In genomic region chr4:13543648-13544555, GRCh38 we compare ENCODE assay signal across 8 cellular contexts. TPM values are rescaled to one million over a fixed set of nuclear protein-coding genes. Genes with fewer than 3 reads are reported as not detected.
DNase-seq lines count a peak whose midpoint lies in the region; ATAC-seq and TF ChIP-seq lines count a peak whose summit lies in the region.

TSS of gene NKX3-2 (minus strand) at chr4:13544508. CDS start at chr4:13544414, 94 bp downstream.

- H3K27me3 Mint-ChIP-seq in stimulated activated naive CD8-positive, alpha-beta T cell treated with anti-CD3 and anti-CD28 coated beads, Interleukin-15, Interleukin-2, amounts not matched to agents 100 ng/mL and 50 ng/mL, for 24 hours = peaks cover 74% of the 10 kb centered on the region
- peaks cover 71% of the 10 kb centered on the region for H3K27me3 Mint-ChIP-seq in T-helper 17 cell

- H3K36me3 ChIP-seq in ovary = no peaks in the 10 kb centered on the region

- H3K27ac ChIP-seq in foreskin keratinocyte (no peak within 1 kb of the TSS), ovary (no peak within 1 kb of the TSS)

- H3K9me3 ChIP-seq in T-helper 17 cell (ENCODE audit: control insufficient read depth, low read length, poor library complexity, severe bottlenecking) (peaks cover 7% of the 10 kb centered on the region), ovary (no peaks in the 10 kb centered on the region)

- WGBS in ovary, 3 donors = 3 to 13% (median 8%) methylated on average over 33 to 103 of the region's 103 CpGs

- peaks cover 5% of the 10 kb centered on the region for H3K4me1 ChIP-seq in foreskin keratinocyte
- peaks cover 13% of the 10 kb centered on the region for H3K4me1 ChIP-seq in ovary (ENCODE audit: insufficient read depth)

- DNase-seq in stimulated activated naive CD8-positive, alpha-beta T cell treated with anti-CD3 and anti-CD28 coated beads, Interleukin-15, Interleukin-2, amounts not matched to agents 100 U/mL and 50 U/mL, for 24 hours = no peak
- no peak for DNase-seq in T-helper 17 cell
- peak in 1 of 2 donors; percentile 19 for DNase-seq in foreskin keratinocyte
- no peak for DNase-seq in ovary
- no peak for DNase-seq in NCI-H187 treated with DMSO at 0.1 percent for 48 hours (lab: John Stamatoyannopoulos, UW)
- DNase-seq in AML-193 (lab: John Stamatoyannopoulos, UW) = no peak

- intact Hi-C loops in ovary (cut with DNase I) = loop anchor here in 1 of 4 donors (10.0 kb wide), 1 partner anchor 689 kb away; no protein-coding TSS in a partner anchor

- peaks cover 97% of the 10 kb centered on the region for H3K27me3 ChIP-seq in foreskin keratinocyte
- H3K27me3 ChIP-seq in ovary = peaks cover 16% of the 10 kb centered on the region

- peak within 1 kb of the TSS; percentile 78 for H3K4me3 Mint-ChIP-seq in stimulated activated naive CD8-positive, alpha-beta T cell treated with anti-CD3 and anti-CD28 coated beads, Interleukin-15, Interleukin-2, amounts not matched to agents 100 ng/mL and 50 ng/mL, for 24 hours
- H3K4me3 Mint-ChIP-seq in T-helper 17 cell = peak within 1 kb of the TSS; percentile 82

- peaks cover 46% of the 10 kb centered on the region for H3K4me1 Mint-ChIP-seq in stimulated activated naive CD8-positive, alpha-beta T cell treated with anti-CD3 and anti-CD28 coated beads, Interleukin-15, Interleukin-2, amounts not matched to agents 100 ng/mL and 50 ng/mL, for 24 hours (ENCODE audit: low read depth)
- H3K4me1 Mint-ChIP-seq in T-helper 17 cell = peaks cover 24% of the 10 kb centered on the region

- H3K9me3 Mint-ChIP-seq in stimulated activated naive CD8-positive, alpha-beta T cell treated with anti-CD3 and anti-CD28 coated beads, Interleukin-15, Interleukin-2, amounts not matched to agents 100 ng/mL and 50 ng/mL, for 24 hours = no peaks in the 10 kb centered on the region

- H3K4me3 ChIP-seq in ovary = peak within 1 kb of the TSS; percentile 42

- no peak for ATAC-seq in stimulated activated naive CD8-positive, alpha-beta T cell treated with anti-CD3 and anti-CD28 coated beads, Interleukin-15, Interleukin-2, amounts not matched to agents 100 U/mL and 50 U/mL, for 24 hours
- ATAC-seq in T-helper 17 cell (no peak), foreskin keratinocyte (peak; percentile 39), HG02885 (IDR thresholded peaks at IDR 0.05; ENCODE audit: poor library complexity, unreplicated experiment) (no peak)

- TF ChIP-seq EP300 in ovary (IDR thresholded peaks at IDR 0.05) = no peak

- no peak within 1 kb of the TSS for H3K27ac Mint-ChIP-seq in stimulated activated naive CD8-positive, alpha-beta T cell treated with anti-CD3 and anti-CD28 coated beads, Interleukin-15, Interleukin-2, amounts not matched to agents 100 ng/mL and 50 ng/mL, for 24 hours
- H3K27ac Mint-ChIP-seq in T-helper 17 cell = peak within 1 kb of the TSS; percentile 21

- H3K36me3 Mint-ChIP-seq in stimulated activated naive CD8-positive, alpha-beta T cell treated with anti-CD3 and anti-CD28 coated beads, Interleukin-15, Interleukin-2, amounts not matched to agents 100 ng/mL and 50 ng/mL, for 24 hours (ENCODE audit: low read depth) = no peaks in the 10 kb centered on the region
- peaks cover 7% of the 10 kb centered on the region for H3K36me3 Mint-ChIP-seq in T-helper 17 cell (ENCODE audit: low read depth)

- no peak for TF ChIP-seq CTCF in foreskin keratinocyte (conservative IDR thresholded peaks at IDR 0.05)
- no peak for TF ChIP-seq CTCF in ovary (IDR thresholded peaks at IDR 0.05)

- no peak for TF ChIP-seq POLR2A in ovary (IDR thresholded peaks at IDR 0.05)

RNA-seq across cellular contexts. Expression of gene NKX3-2, which starts in this region (rescaled TPM):
- total RNA-seq in T-helper 17 cell = not detected
- 0.04 and 0.10 TPM in 2 replicates for total RNA-seq in foreskin keratinocyte
- 0.08 and 0.12 TPM in 2 replicates for polyA plus RNA-seq in foreskin keratinocyte
- total RNA-seq in ovary = 1 to 10 TPM in 1 of 7 donors, under 1 TPM in 5, not detected in 1; 0.10 to 1.4 (median 0.49) TPM
- polyA plus RNA-seq in ovary = under 1 TPM; 0.10 to 0.21 TPM

Comparison
In these comparisons a context has a peak if more than half of its experiments do, and no peak if none do; other contexts are left out.
1. Peak in ATAC-seq in foreskin keratinocyte; RNA of the gene not detected or under 1 TPM.